In the genomic region with DNA sequence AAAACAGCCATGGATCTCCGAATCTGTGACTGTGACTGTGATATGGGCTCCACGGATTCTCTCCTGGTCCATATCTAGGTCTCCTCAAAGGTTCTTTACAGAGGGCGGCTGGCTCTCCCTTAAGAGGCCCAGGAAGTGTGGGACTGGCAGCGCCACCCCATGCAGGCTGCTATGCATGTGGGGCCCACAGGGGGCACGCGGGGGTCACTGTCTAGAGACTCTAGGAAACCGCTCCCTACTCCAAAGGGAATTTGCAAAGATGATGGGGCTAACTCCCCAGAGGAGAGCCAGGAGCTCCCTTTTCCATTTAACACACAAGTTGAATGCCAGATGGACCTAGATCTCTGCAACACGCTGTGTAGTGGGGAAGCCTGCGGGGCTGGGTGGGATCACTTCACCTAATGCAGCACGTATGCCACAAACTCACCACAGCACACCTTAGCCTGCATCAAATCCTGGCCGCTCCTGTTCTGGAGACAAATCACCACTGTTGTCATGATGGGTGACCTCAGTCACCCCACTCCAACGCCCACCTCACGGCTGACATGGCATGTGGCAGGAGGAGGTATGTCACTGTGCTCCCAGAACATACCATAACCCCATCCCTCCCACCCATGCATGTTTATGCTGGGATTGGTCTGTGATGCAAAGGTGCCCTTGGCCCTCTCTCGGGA, we compare ENCODE assay signal across 16 cellular contexts.
A peak's percentile ranks its signal among the peaks of the same experiment; 100 is the strongest.
DNase-seq lines count a peak whose midpoint lies in the region; ATAC-seq and TF ChIP-seq lines count a peak whose summit lies in the region.
"Had no signal": no experiment of that assay in that cellular context is flagged by ENCODE, and none has a peak within 500 bp of the region (broad histone marks: within the 10 kb centered on the region; RNA-seq: fewer than 3 reads in every experiment).

No MANE protein-coding gene starts in this region.

- intact Hi-C loops in adrenal gland (cut with DNase I) (no loop called here), lower lobe of right lung (cut with DNase I) (no loop called here), stomach (cut with DNase I; ENCODE audit: low total_unique reads) (no loop called here)

- no peak for DNase-seq in GM12864 (ENCODE audit: low read depth)
- DNase-seq in adrenal gland: peak in 2 of 7 donors; percentile 6 to 24
- no peak for DNase-seq in lower lobe of right lung
- DNase-seq in stomach: no peak
- no peak for DNase-seq in medulla oblongata (ENCODE audit: extremely low spot score)
- DNase-seq in SKM-1 (lab: John Stamatoyannopoulos, UW; ENCODE audit: unreplicated experiment): no peak
- DNase-seq: activated CD4-positive, alpha-beta T cell treated with anti-CD3 and anti-CD28 coated beads, Interleukin-2, amount 50 U/mL, for 4 hours; activated effector memory CD4-positive, alpha-beta T cell treated with Interleukin-2 at 50 U/mL for 16 hours; CD8-positive, alpha-beta memory T cell; cerebellar nuclear complex; MM.1S; NCI-H226; OCI-M1; stimulated activated naive CD4-positive, alpha-beta T cell had no signal

- ATAC-seq in lower lobe of right lung: peak in 1 of 2 donors; percentile 5
- ATAC-seq in HG02623 (IDR thresholded peaks at IDR 0.05; ENCODE audit: unreplicated experiment): no peak
- ATAC-seq in HG03521 (IDR thresholded peaks at IDR 0.05; ENCODE audit: unreplicated experiment): no peak

- H3K27ac ChIP-seq in adrenal gland (peak overlapping the region in 3 of 5 donors; percentile 48 to 75 (median 49)), lower lobe of right lung (peak overlapping the region; percentile 72), stomach (peak overlapping the region in 4 of 5 donors; percentile 62 to 81 (median 73))

- H3K4me1 ChIP-seq in adrenal gland (replicated peaks in 1 of 2) (peaks cover 29 to 89% of the 10 kb centered on the region in 2 donors), lower lobe of right lung (peaks cover 85% of the 10 kb centered on the region), stomach (peaks cover 62 to 100% (median 87%) of the 10 kb centered on the region in 4 donors)

- TF ChIP-seq CTCF in GM12864 (IDR thresholded peaks at IDR 0.05; ENCODE audit: low read depth, low read length, missing control alignments): peak; percentile 8
- no peak for TF ChIP-seq CTCF in adrenal gland (IDR thresholded peaks at IDR 0.05)
- TF ChIP-seq CTCF in lower lobe of right lung (IDR thresholded peaks at IDR 0.05): no peak
- TF ChIP-seq CTCF in stomach (IDR thresholded peaks at IDR 0.05): no peak

- TF ChIP-seq POLR2A in adrenal gland (IDR thresholded peaks at IDR 0.05) (no peak), stomach (IDR thresholded peaks at IDR 0.05) (no peak)

- H3K27me3 ChIP-seq in adrenal gland: no peaks in the 10 kb centered on the region
- H3K27me3 ChIP-seq in lower lobe of right lung (ENCODE audit: low read depth): no peaks in the 10 kb centered on the region
- no peaks in the 10 kb centered on the region for H3K27me3 ChIP-seq in stomach

- H3K4me3 ChIP-seq in GM12864 (ENCODE audit: low read depth, low read length) (no peak overlapping the region), adrenal gland (no peak overlapping the region), lower lobe of right lung (no peak overlapping the region), stomach (no peak overlapping the region)

- H3K9me3 ChIP-seq in adrenal gland (replicated peaks in 1 of 3): no peaks in the 10 kb centered on the region
- no peaks in the 10 kb centered on the region for H3K9me3 ChIP-seq in lower lobe of right lung
- no peaks in the 10 kb centered on the region for H3K9me3 ChIP-seq in stomach

- H3K36me3 ChIP-seq in adrenal gland (replicated peaks in 1 of 2): peaks cover 0 to 11% of the 10 kb centered on the region in 2 donors
- peaks cover 28% of the 10 kb centered on the region for H3K36me3 ChIP-seq in lower lobe of right lung
- peaks cover 0 to 33% (median 22%) of the 10 kb centered on the region in 4 donors for H3K36me3 ChIP-seq in stomach

- 77 to 85% (median 81%) methylated on average over 9 to 14 of the region's 14 CpGs for WGBS in adrenal gland, 4 donors
- 81 to 90% (median 84%) methylated on average over 9 to 14 of the region's 14 CpGs for WGBS in stomach, 5 donors

- TF ChIP-seq EP300 in stomach (IDR thresholded peaks at IDR 0.05): no peak
